8 cellular contexts compared by ENCODE assay signal in genomic region chr6:82248233-82248735, GRCh38. TPM values are rescaled to one million over a fixed set of nuclear protein-coding genes. Genes with fewer than 3 reads are reported as not detected.
DNase-seq lines count a peak whose midpoint lies in the region; ATAC-seq, FAIRE-seq and TF ChIP-seq lines count a peak whose summit lies in the region.

No MANE protein-coding gene starts in this region.

- H3K9me3 Mint-ChIP-seq in stimulated activated naive CD8-positive, alpha-beta T cell treated with anti-CD3 and anti-CD28 coated beads, Interleukin-15, amount 100 ng/mL, for 72 hours = no peaks in the 10 kb centered on the region

- peaks cover 43% of the 10 kb centered on the region for H3K79me2 ChIP-seq in GM12878 (ENCODE audit: control insufficient read depth, insufficient read depth, low read length)

- H3K36me3 ChIP-seq in A673 (ENCODE audit: insufficient read depth, low read length, poor library complexity, severe bottlenecking) = peaks cover 9% of the 10 kb centered on the region
- H3K36me3 ChIP-seq in GM12878 (ENCODE audit: control insufficient read depth in 2 of 2, insufficient read depth in 2 of 2, low read length in 1 of 2) = no peaks in the 10 kb centered on the region
- peaks cover 0 to 2% of the 10 kb centered on the region in 2 donors for H3K36me3 ChIP-seq in kidney (ENCODE audit: control insufficient read depth in 1 of 2, insufficient read depth in 2 of 2, low read length in 2 of 2)

- FAIRE-seq in GM12878 (lab: Jason Lieb, UNC) (no peak), kidney (lab: Jason Lieb, UNC) (no peak)

- no peak for TF ChIP-seq RAD21 in GM12878 (IDR thresholded peaks at IDR 0.05; ENCODE audit: insufficient read depth, low read depth, low read length)

- H3K4me1 Mint-ChIP-seq in stimulated activated naive CD8-positive, alpha-beta T cell treated with anti-CD3 and anti-CD28 coated beads, Interleukin-15, amount 100 ng/mL, for 72 hours = peaks cover 33% of the 10 kb centered on the region

- no peak for TF ChIP-seq EP300 in GM12878 (IDR thresholded peaks at IDR 0.05; ENCODE audit: borderline replicate concordance in 1 of 2, control insufficient read depth in 1 of 2, low read depth in 2 of 2, low read length in 2 of 2)

- no peaks in the 10 kb centered on the region for H3K27me3 Mint-ChIP-seq in stimulated activated naive CD8-positive, alpha-beta T cell treated with anti-CD3 and anti-CD28 coated beads, Interleukin-15, amount 100 ng/mL, for 72 hours

- H3K27ac ChIP-seq in A673 (ENCODE audit: low read depth, low read length, poor library complexity, severe bottlenecking) (peak overlapping the region; percentile 92), GM12878 (ENCODE audit: control insufficient read depth, insufficient read depth) (peak overlapping the region; percentile 76), kidney (ENCODE audit: low read depth in 2 of 2, low read length in 2 of 2) (peak overlapping the region; percentile 87 to 96)

- no peaks in the 10 kb centered on the region for H4K20me1 ChIP-seq in GM12878 (ENCODE audit: control insufficient read depth, insufficient read depth)

- peak overlapping the region; percentile 82 for H3K4me2 ChIP-seq in GM12878 (ENCODE audit: control insufficient read depth, insufficient read depth)

- H3K9me3 ChIP-seq in A673 (ENCODE audit: low read depth, low read length, poor library complexity, severe bottlenecking) (no peaks in the 10 kb centered on the region), GM12878 (replicated peaks; ENCODE audit: control insufficient read depth, insufficient read depth, low read length) (no peaks in the 10 kb centered on the region), kidney (ENCODE audit: control insufficient read depth in 1 of 2, low read length in 2 of 2) (no peaks in the 10 kb centered on the region)

- no peak for TF ChIP-seq POLR2A in GM12878 (IDR thresholded peaks at IDR 0.05; ENCODE audit: low read depth, low read length)

- H3K27me3 ChIP-seq in A673 (replicated peaks; ENCODE audit: insufficient read depth, low read depth, low read length, poor library complexity) (no peaks in the 10 kb centered on the region), GM12878 (replicated peaks in 1 of 2; ENCODE audit: control insufficient read depth in 2 of 2, insufficient read depth in 2 of 2, low read length in 1 of 2) (no peaks in the 10 kb centered on the region)

- POLR2A ChIA-PET in A673 (lab: Charles Lee; ENCODE audit: low non-redundant PET) (no interaction called here), GM12878 (lab: Charles Lee) (interaction anchor here (0.6 to 1.5 kb wide), 4 partner anchors 10 to 172 kb away, joined by 3 to 5 read pairs (median 4); no protein-coding TSS in a partner anchor)

- no TSS peak for BruUV-seq in A673 (replicated peaks; lab: Mats Ljungman, UMichigan)
- TSS peak; percentile 93 for BruUV-seq in GM12878 (replicated peaks; lab: Mats Ljungman, UMichigan)

- under 1% methylated on average over 11 of the region's 11 CpGs for WGBS in GM12878 (ENCODE audit: insufficient coverage, insufficient replicate concordance, low lambda C conversion rate, missing lambda C conversion rate)

- H3K27ac Mint-ChIP-seq in stimulated activated naive CD8-positive, alpha-beta T cell treated with anti-CD3 and anti-CD28 coated beads, Interleukin-15, amount 100 ng/mL, for 72 hours = peak overlapping the region; percentile 98 to 99

- RAD21 ChIA-PET in GM12878 (lab: Charles Lee; ENCODE audit: unreplicated experiment) = interaction anchor here (1.0 to 2.9 kb wide), 2 partner anchors 804 to 818 kb away, joined by 3 to 20 read pairs; partner anchors contain the start of genes DOP1A and UBE3D

- SMC1A ChIA-PET in GM12878 (lab: Charles Lee; ENCODE audit: uncharacterized antibody, unreplicated experiment) = interaction anchor here (1.0 to 1.5 kb wide), 5 partner anchors 11 to 819 kb away, joined by 3 to 5 read pairs (median 4); partner anchors contain the start of gene DOP1A

- in situ Hi-C loops in GM12878 (cut with MboI) = loop anchor here (5.0 to 10.0 kb wide), 2 partner anchors 809 to 957 kb away; no protein-coding TSS in a partner anchor

- TF ChIP-seq CTCF in A673 (conservative IDR thresholded peaks at IDR 0.05; ENCODE audit: low read depth, low read length) (no peak), GM12878 (IDR thresholded peaks at IDR 0.05 in 2 of 3, conservative IDR thresholded peaks at IDR 0.05 in 1 of 3; ENCODE audit: control insufficient read depth in 2 of 3, extremely low read depth in 1 of 3, insufficient read depth in 1 of 3, low read depth in 3 of 3, low read length in 3 of 3) (no peak), kidney (IDR thresholded peaks at IDR 0.05; ENCODE audit: borderline replicate concordance, extremely low read depth, insufficient read depth) (no peak)

- H3K4me3 Mint-ChIP-seq in stimulated activated naive CD8-positive, alpha-beta T cell treated with anti-CD3 and anti-CD28 coated beads, Interleukin-15, amount 100 ng/mL, for 72 hours = peak overlapping the region; percentile 95 to 97

- peaks cover 37% of the 10 kb centered on the region for H3K4me1 ChIP-seq in A673 (ENCODE audit: insufficient read depth, low read length, poor library complexity, severe bottlenecking)
- peaks cover 6% of the 10 kb centered on the region; the same call in 1 of the 2 replicates for H3K4me1 ChIP-seq in GM12878 (ENCODE audit: control insufficient read depth, insufficient read depth, low read length)
- H3K4me1 ChIP-seq in kidney (ENCODE audit: control insufficient read depth in 1 of 2, insufficient read depth in 1 of 2, low read depth in 1 of 2, low read length in 2 of 2) = peaks cover 5 to 9% of the 10 kb centered on the region in 2 donors

- ATAC-seq in HG02610 (IDR thresholded peaks at IDR 0.05; ENCODE audit: unreplicated experiment) (peak; percentile 33), GM12878 (peak; percentile 44)
- peak; percentile 42 for ATAC-seq in stimulated activated naive CD8-positive, alpha-beta T cell treated with anti-CD3 and anti-CD28 coated beads, Interleukin-15, amount 100 ng/mL, for 72 hours

- H3K4me3 ChIP-seq in A673 (ENCODE audit: low read depth, low read length, poor library complexity, severe bottlenecking) (peak overlapping the region; percentile 90), GM08714 (ENCODE audit: low read length) (peak overlapping the region; percentile 92; the same call in 1 of the 2 replicates), GM12878 (peak overlapping the region; percentile 76), kidney (ENCODE audit: low read length in 2 of 2) (peak overlapping the region; percentile 86 to 93)

- peak overlapping the region; percentile 96 for H2AFZ ChIP-seq in GM12878 (ENCODE audit: control insufficient read depth, low read depth, low read length)

- CTCF ChIA-PET in A673 (lab: Charles Lee) (interaction anchor here (0.8 to 1.3 kb wide), 2 partner anchors 22 to 817 kb away, joined by 3 to 4 read pairs; no protein-coding TSS in a partner anchor), GM12878 (lab: Yijun Ruan, JAX) (interaction anchor here (0.6 to 4.0 kb wide), 7 partner anchors 8 to 818 kb away, joined by 3 to 39 read pairs (median 5); partner anchors contain the start of genes DOP1A and UBE3D)

- DNase-seq in A673 (ENCODE audit: low spot score) (no peak), NCI-H1417 treated with DMSO at 0.1 percent for 48 hours (lab: John Stamatoyannopoulos, UW) (peak; percentile 46), GM12878 (ENCODE audit: low read depth, low spot score) (no peak), kidney (no peak), SKM-1 treated with dmso at 0.1 percent for 144 hours (lab: John Stamatoyannopoulos, UW; ENCODE audit: unreplicated experiment) (no peak)
- DNase-seq in stimulated activated naive CD8-positive, alpha-beta T cell treated with anti-CD3 and anti-CD28 coated beads, Interleukin-15, amount 100 ng/mL, for 72 hours = peak in 1 of 2 donors; percentile 14

- intact Hi-C loops in A673 (cut with micrococcal nuclease; ENCODE audit: unreplicated experiment) (no loop called here), GM12878 (cut with micrococcal nuclease; ENCODE audit: unreplicated experiment) (loop anchor here (10.0 kb wide), 1 partner anchor 947 kb away; the partner anchor contains the start of genes PGM3 and RWDD2A), kidney (cut with DNase I) (no loop called here)

- H3K9ac ChIP-seq in GM12878 (ENCODE audit: control insufficient read depth, insufficient read depth, low read length) = peak overlapping the region; percentile 81
- H3K9ac ChIP-seq in kidney (ENCODE audit: low read length in 2 of 2) = peak overlapping the region; percentile 71 to 92

TF ChIP-seq in GM12878, 131 proteins besides CTCF, POLR2A, EP300 and RAD21 (continues in another document):
- TF ChIP-seq STAT1 (conservative IDR thresholded peaks at IDR 0.05) (0 out of 2 replicates have a peak, but pooled peaks have one; percentile 7), ZZZ3 (IDR thresholded peaks at IDR 0.05; ENCODE audit: control insufficient read depth, insufficient read length, low read depth) (no peak)

RNA-seq across cellular contexts. Expression of gene IBTK, which starts 0.7 kb away (rescaled TPM):
- 41.3 and 45.5 TPM in 2 replicates for total RNA-seq in A673 (2021)
- total RNA-seq in GM12878 (2013; cell fraction: nucleolus; rRNA removed) = 72.1 and 76.1 TPM in 2 replicates
- total RNA-seq in GM12878 (2014; rRNA removed) = 22.4 and 30.3 TPM in 2 replicates
- total RNA-seq in GM12878 (2014; rRNA removed; fragmentation: Illumina TruSeq; extraction: Trizol) = 32.1 and 35.3 TPM in 2 replicates
- total RNA-seq in GM12878 (2021) = 22.0 and 23.5 TPM in 2 replicates
- polyA plus RNA-seq in GM12878 (2011; ENCODE audit: low read depth) = 8.9 TPM
- polyA plus RNA-seq in GM12878 (2011; rRNA removed) = 26.2 and 43.0 TPM in 2 replicates
- polyA plus RNA-seq in GM12878 (2011; cell fraction: cytosol; rRNA removed) = 8.0 TPM in 2 replicates
- 12.0 and 12.2 TPM in 2 replicates for polyA plus RNA-seq in GM12878 (2011; cell fraction: nucleus; rRNA removed)
- 14.1 and 18.8 TPM in 2 replicates for polyA plus RNA-seq in GM12878 (2012)
- 23.5 and 34.4 TPM in 2 replicates for polyA plus RNA-seq in GM12878 (2014; fragmentation: Illumina TruSeq; extraction: Trizol)
- 10 to 100 TPM; 12.0 to 16.6 TPM for polyA plus RNA-seq in GM12878 (2014; fragmentation: Nextera tagmentation; extraction: Ambion mirVana)
- polyA plus RNA-seq in GM12878 (2014; rRNA removed) = 12.6 and 16.0 TPM in 2 replicates
- polyA plus RNA-seq in GM12878 (2016; fragmentation: Nextera tagmentation; extraction: Ambion mirVana) = 10 to 100 TPM; 17.5 to 19.4 TPM
- 42.7 and 51.1 TPM in 2 replicates for polyA minus RNA-seq in GM12878 (2011; rRNA and poly(A)+ RNA removed)
- 14.7 and 21.6 TPM in 2 replicates for polyA minus RNA-seq in GM12878 (2011; cell fraction: cytosol; rRNA and poly(A)+ RNA removed)
- polyA minus RNA-seq in GM12878 (2011; cell fraction: nucleus; rRNA and poly(A)+ RNA removed) = 19.3 and 28.3 TPM in 2 replicates
- 38.4 TPM for total RNA-seq in kidney
- polyA plus RNA-seq in kidney (ENCODE audit: insufficient read depth, low read depth, low replicate concordance) = 17.2 TPM
